In the genomic region with DNA sequence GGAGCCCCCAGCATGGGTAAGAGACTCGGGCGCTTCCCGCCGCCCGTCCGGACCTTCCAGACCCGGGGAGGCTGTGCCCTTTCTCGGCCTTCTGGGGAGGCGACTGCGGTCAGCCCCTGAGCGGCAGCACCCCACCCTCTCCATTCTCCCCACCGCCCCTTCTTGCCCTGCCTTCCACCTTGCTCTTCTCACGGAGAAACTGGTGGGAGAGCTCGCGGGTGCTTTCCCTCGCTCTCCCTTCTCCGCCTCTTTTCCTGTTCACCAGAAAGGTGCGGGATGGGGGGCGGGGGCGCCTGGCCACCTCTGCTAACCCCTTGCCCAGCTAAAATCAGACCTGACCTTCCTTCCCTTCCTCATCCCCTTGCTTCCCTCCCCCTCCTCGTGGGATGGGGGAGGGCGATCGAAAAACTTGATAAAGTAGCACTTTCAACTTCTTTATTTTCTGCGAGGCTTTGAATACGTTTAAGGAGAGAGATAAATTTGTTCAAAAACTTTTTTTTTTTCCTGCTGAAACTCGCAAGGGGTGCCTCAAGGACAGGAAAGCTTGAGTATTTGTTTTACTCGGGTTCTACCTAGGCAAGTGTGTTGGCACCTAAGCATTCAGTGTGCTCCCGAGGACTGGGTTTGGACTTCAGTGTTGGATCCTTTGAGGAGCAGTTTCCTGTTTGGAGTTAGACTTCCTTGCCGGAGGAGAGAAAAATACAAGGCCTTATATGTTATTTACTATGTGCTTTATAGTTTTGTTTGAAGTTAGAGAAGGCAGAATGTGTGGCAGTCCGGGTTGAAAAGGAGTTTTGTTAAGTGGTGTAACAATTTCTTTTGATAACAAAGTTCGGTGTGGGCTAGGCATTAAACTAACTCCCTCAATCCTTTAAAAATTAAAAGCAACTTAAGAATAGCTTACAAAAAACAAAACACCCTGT, we compare ENCODE assay signal across 7 cellular contexts. TPM values are rescaled to one million over a fixed set of nuclear protein-coding genes. Genes with fewer than 3 reads are reported as not detected.
DNase-seq lines count a peak whose midpoint lies in the region; ATAC-seq and TF ChIP-seq lines count a peak whose summit lies in the region.

No MANE protein-coding gene starts in this region.

- H3K27me3 ChIP-seq in GM06990 (replicated peaks; ENCODE audit: control insufficient read depth, insufficient read depth, low read length) (no peaks in the 10 kb centered on the region), Loucy (ENCODE audit: insufficient read depth, low read length, poor library complexity, severe bottlenecking) (no peaks in the 10 kb centered on the region), heart left ventricle (no peaks in the 10 kb centered on the region)

- intact Hi-C loops in activated T-helper 1 cell treated with anti-CD3 and anti-CD28 coated beads, Interleukin-12 subunit alpha, Interleukin-12 subunit beta, Interleukin-2, Interleukin-4 antibody, amounts not matched to agents 30 ng/mL and 10 ng/mL and 1 ng/mL, durations not matched to agents 14 hours and 24 hours and 36 hours (cut with micrococcal nuclease), result loop anchor here (1.0 to 5.0 kb wide), 3 partner anchors 94 to 1985 kb away; partner anchors contain the start of genes CENPQ and MMUT
- intact Hi-C loops in heart left ventricle (cut with DNase I), result loop anchor here in 7 of 10 donors (2.0 to 10.0 kb wide), 7 partner anchors 56 to 129 kb away; no protein-coding TSS in a partner anchor

- peak overlapping the region; percentile 92 for H3K4me2 ChIP-seq in Loucy (ENCODE audit: low read depth, low read length, poor library complexity, severe bottlenecking)

- H3K9ac ChIP-seq in Loucy (ENCODE audit: low read depth, low read length, poor library complexity, severe bottlenecking), result peak overlapping the region; percentile 91

- no peaks in the 10 kb centered on the region for H3K9me3 Mint-ChIP-seq in activated T-helper 1 cell treated with anti-CD3 and anti-CD28 coated beads, Interleukin-12 subunit alpha, Interleukin-12 subunit beta, Interleukin-2, Interleukin-4 antibody, amounts not matched to agents 30 ng/mL and 10 ng/mL and 1 ng/mL, durations not matched to agents 14 hours and 24 hours and 36 hours

- H2AFZ ChIP-seq in Loucy (ENCODE audit: low read length), result peak overlapping the region; percentile 92

- H3K4me1 ChIP-seq in Loucy (ENCODE audit: insufficient read depth, low read length, poor library complexity, severe bottlenecking) (peaks cover 48% of the 10 kb centered on the region), heart left ventricle (peaks cover 0 to 37% (median 22%) of the 10 kb centered on the region in 12 donors)

- H3K9me3 ChIP-seq in Loucy (ENCODE audit: insufficient read depth, low read depth, low read length) (no peaks in the 10 kb centered on the region), heart left ventricle (no peaks in the 10 kb centered on the region)

- H3K27me3 Mint-ChIP-seq in activated T-helper 1 cell treated with anti-CD3 and anti-CD28 coated beads, Interleukin-12 subunit alpha, Interleukin-12 subunit beta, Interleukin-2, Interleukin-4 antibody, amounts not matched to agents 30 ng/mL and 10 ng/mL and 1 ng/mL, durations not matched to agents 14 hours and 24 hours and 36 hours (ENCODE audit: insufficient read depth), result peaks cover 2% of the 10 kb centered on the region

- peaks cover 3% of the 10 kb centered on the region; the same call in 1 of the 2 replicates for H3F3A ChIP-seq in Loucy (ENCODE audit: low read depth)

- no peak for TF ChIP-seq POLR2A in heart left ventricle (IDR thresholded peaks at IDR 0.05)

- H3K9me2 ChIP-seq in Loucy (replicated peaks; ENCODE audit: low read depth, low read length), result no peaks in the 10 kb centered on the region

- peaks cover 53% of the 10 kb centered on the region for H3K79me2 ChIP-seq in Loucy (ENCODE audit: insufficient read depth, low read length)

- peak overlapping the region; percentile 99 for H3K4me3 Mint-ChIP-seq in activated T-helper 1 cell treated with anti-CD3 and anti-CD28 coated beads, Interleukin-12 subunit alpha, Interleukin-12 subunit beta, Interleukin-2, Interleukin-4 antibody, amounts not matched to agents 30 ng/mL and 10 ng/mL and 1 ng/mL, durations not matched to agents 14 hours and 24 hours and 36 hours

- H3K4me3 ChIP-seq in GM06990 (replicated peaks; ENCODE audit: low read depth, low read length), result peak overlapping the region; percentile 91
- H3K4me3 ChIP-seq in Loucy (ENCODE audit: low read length, poor library complexity, severe bottlenecking), result peak overlapping the region; percentile 90
- peak overlapping the region; percentile 66 to 95 (median 86) for H3K4me3 ChIP-seq in heart left ventricle

- no peaks in the 10 kb centered on the region for H3K36me3 ChIP-seq in GM06990 (ENCODE audit: control insufficient read depth, insufficient read depth, low read length)
- H3K36me3 ChIP-seq in Loucy (ENCODE audit: insufficient read depth, low read length), result no peaks in the 10 kb centered on the region
- H3K36me3 ChIP-seq in heart left ventricle, result no peaks in the 10 kb centered on the region

- TF ChIP-seq CTCF in GM06990 (IDR thresholded peaks at IDR 0.05; ENCODE audit: insufficient read depth, low read length, poor library complexity, severe bottlenecking), result no peak
- TF ChIP-seq CTCF in Loucy (conservative IDR thresholded peaks at IDR 0.05; ENCODE audit: low read length), result no peak
- TF ChIP-seq CTCF in heart left ventricle (IDR thresholded peaks at IDR 0.05), result no peak

- H3K27ac ChIP-seq in heart left ventricle, result peak overlapping the region; percentile 87 to 98 (median 94)

- WGBS in heart left ventricle, 4 donors, result 0 to 1% (median 1%) methylated on average over 25 to 31 of the region's 31 CpGs

- H3K27ac Mint-ChIP-seq in activated T-helper 1 cell treated with anti-CD3 and anti-CD28 coated beads, Interleukin-12 subunit alpha, Interleukin-12 subunit beta, Interleukin-2, Interleukin-4 antibody, amounts not matched to agents 30 ng/mL and 10 ng/mL and 1 ng/mL, durations not matched to agents 14 hours and 24 hours and 36 hours, result peak overlapping the region; percentile 96

- peaks cover 45% of the 10 kb centered on the region for H4K20me1 ChIP-seq in Loucy (ENCODE audit: insufficient read depth, low read length, poor library complexity, severe bottlenecking)

- H3K4me1 Mint-ChIP-seq in activated T-helper 1 cell treated with anti-CD3 and anti-CD28 coated beads, Interleukin-12 subunit alpha, Interleukin-12 subunit beta, Interleukin-2, Interleukin-4 antibody, amounts not matched to agents 30 ng/mL and 10 ng/mL and 1 ng/mL, durations not matched to agents 14 hours and 24 hours and 36 hours (ENCODE audit: low read depth), result peaks cover 53% of the 10 kb centered on the region

- DNase-seq in GM06990 (ENCODE audit: extremely low read depth, insufficient read length), result no peak
- DNase-seq in activated T-helper 1 cell treated with anti-CD3 and anti-CD28 coated beads, Interleukin-12 subunit alpha, Interleukin-12 subunit beta, Interleukin-2, Interleukin-4 antibody, amounts not matched to agents 30 ng/mL and 10 ng/mL and 1 ng/mL, durations not matched to agents 14 hours and 24 hours and 36 hours (ENCODE audit: low spot score), result no peak
- DNase-seq in heart left ventricle, result peak in 1 of 5 donors; percentile 27
- DNase-seq in pons (ENCODE audit: low spot score), result peak; percentile 56

- peak; percentile 34 for ATAC-seq in GM21737 (IDR thresholded peaks at IDR 0.05; ENCODE audit: unreplicated experiment)
- ATAC-seq in heart left ventricle, result peak; percentile 6 to 33 (median 23)
- no peak for ATAC-seq in GM18870 (IDR thresholded peaks at IDR 0.05; ENCODE audit: unreplicated experiment)

- peaks cover 2% of the 10 kb centered on the region for H3K36me3 Mint-ChIP-seq in activated T-helper 1 cell treated with anti-CD3 and anti-CD28 coated beads, Interleukin-12 subunit alpha, Interleukin-12 subunit beta, Interleukin-2, Interleukin-4 antibody, amounts not matched to agents 30 ng/mL and 10 ng/mL and 1 ng/mL, durations not matched to agents 14 hours and 24 hours and 36 hours (ENCODE audit: low read depth)

RNA-seq across cellular contexts. Expression of gene CD2AP, which starts 0.9 kb away (rescaled TPM):
- total RNA-seq in activated T-helper 1 cell treated with anti-CD3 and anti-CD28 coated beads, Interleukin-12 subunit alpha, Interleukin-12 subunit beta, Interleukin-2, Interleukin-4 antibody, amounts not matched to agents 30 ng/mL and 10 ng/mL and 1 ng/mL, durations not matched to agents 14 hours and 24 hours and 36 hours, result 27.3 and 29.3 TPM in 2 replicates
- 10 to 100 TPM in 8 of 9 donors, 1 to 10 TPM in 1; 9.7 to 18.0 (median 13.7) TPM for total RNA-seq in heart left ventricle
- 10 to 100 TPM in 1 of 2 donors, 1 to 10 TPM in 1; 6.4 to 10.5 TPM for polyA plus RNA-seq in heart left ventricle
